37 cellular contexts compared by ENCODE assay signal in genomic region chr1:49544615-49545014, GRCh38.
"Had no signal": no experiment of that assay in that cellular context is flagged by ENCODE, and none has a peak within 500 bp of the region (broad histone marks: within the 10 kb centered on the region; RNA-seq: fewer than 3 reads in every experiment).

No MANE protein-coding gene starts in this region.

- H3K27ac ChIP-seq: adrenal gland, ascending aorta, body of pancreas, brain microvascular endothelial cell, breast epithelium, cardiac muscle cell had no signal

- H3K27me3 ChIP-seq: adrenal gland, ascending aorta, body of pancreas, brain microvascular endothelial cell, breast epithelium, cardiac muscle cell had no signal

- H3K36me3 ChIP-seq: adrenal gland, ascending aorta, brain microvascular endothelial cell, breast epithelium, cardiac muscle cell had no signal

- H3K27me3 Mint-ChIP-seq: activated naive CD4-positive, alpha-beta T cell treated with anti-CD3 and anti-CD28 coated beads, Interleukin-2, amount 10 ng/mL, durations not matched to agents 7 days and 5 days; activated naive CD4-positive, alpha-beta T cell treated with anti-CD3 and anti-CD28 coated beads, Interleukin-2, amount 50 U/mL, for 24 hours; activated naive CD8-positive, alpha-beta T cell; activated naive CD8-positive, alpha-beta T cell treated with anti-CD3 and anti-CD28 coated beads for 36 hours; activated naive CD8-positive, alpha-beta T cell treated with anti-CD3 and anti-CD28 coated beads, Interleukin-2, amount 10 ng/mL, durations not matched to agents 7 days and 5 days; activated naive CD8-positive, alpha-beta T cell treated with anti-CD3 and anti-CD28 coated beads, Interleukin-2, amount 50 U/mL, for 24 hours; activated T-cell treated with anti-CD3 and anti-CD28 coated beads, Interleukin-2, amount 50 U/mL, for 24 hours; central memory CD8-positive, alpha-beta T cell had no signal

- DNase-seq: activated effector memory CD4-positive, alpha-beta T cell treated with anti-CD3 and anti-CD28 coated beads, Interleukin-2, amount 50 U/mL, for 16 hours; activated effector memory CD4-positive, alpha-beta T cell treated with Interleukin-2 at 50 U/mL for 16 hours; activated gamma-delta T cell; activated naive CD4-positive, alpha-beta T cell; activated naive CD4-positive, alpha-beta T cell treated with anti-CD3 and anti-CD28 coated beads for 36 hours; activated naive CD4-positive, alpha-beta T cell treated with anti-CD3 and anti-CD28 coated beads, Interleukin-2, amount 10 ng/mL, durations not matched to agents 7 days and 5 days; activated naive CD4-positive, alpha-beta T cell treated with anti-CD3 and anti-CD28 coated beads, Interleukin-2, amount 50 U/mL, for 16 hours; activated naive CD4-positive, alpha-beta T cell treated with Interleukin-2 at 50 U/mL for 16 hours; activated naive CD8-positive, alpha-beta T cell treated with anti-CD3 and anti-CD28 coated beads for 36 hours; activated naive CD8-positive, alpha-beta T cell treated with anti-CD3 and anti-CD28 coated beads, Interleukin-2, amount 10 ng/mL, durations not matched to agents 7 days and 5 days; activated naive CD8-positive, alpha-beta T cell treated with anti-CD3 and anti-CD28 coated beads, Interleukin-2, amount 50 U/mL, for 24 hours; activated T-cell treated with anti-CD3 and anti-CD28 coated beads, Interleukin-2, amount 50 U/mL, for 1 hour; activated T-cell treated with anti-CD3 and anti-CD28 coated beads, Interleukin-2, amount 50 U/mL, for 24 hours; activated T-cell treated with anti-CD3 and anti-CD28 coated beads, Interleukin-2, amount 50 U/mL, for 4 hours; activated T-cell treated with anti-CD3 and anti-CD28 coated beads, Interleukin-2, amount 50 U/mL, for 48 hours; activated T-cell treated with anti-CD3 and anti-CD28 coated beads, Interleukin-2, amount 50 U/mL, for 72 hours; adrenal gland; amniotic stem cell; amygdala; anterior cingulate cortex; aorta; body of pancreas; brain microvascular endothelial cell; caudate nucleus; central memory CD4-positive, alpha-beta T cell; cerebellar nuclear complex had no signal

- H3K4me3 ChIP-seq: adrenal gland, ascending aorta, body of pancreas, breast epithelium, cardiac muscle cell had no signal

- H3K27ac Mint-ChIP-seq: activated naive CD4-positive, alpha-beta T cell treated with anti-CD3 and anti-CD28 coated beads for 36 hours; activated naive CD4-positive, alpha-beta T cell treated with anti-CD3 and anti-CD28 coated beads, Interleukin-2, amount 10 ng/mL, durations not matched to agents 7 days and 5 days; activated naive CD4-positive, alpha-beta T cell treated with anti-CD3 and anti-CD28 coated beads, Interleukin-2, amount 50 U/mL, for 24 hours; activated naive CD4-positive, alpha-beta T cell treated with anti-CD3 and anti-CD28 coated beads, Interleukin-2, amount 50 U/mL, for 72 hours; activated naive CD8-positive, alpha-beta T cell; activated naive CD8-positive, alpha-beta T cell treated with anti-CD3 and anti-CD28 coated beads for 36 hours; activated naive CD8-positive, alpha-beta T cell treated with anti-CD3 and anti-CD28 coated beads, Interleukin-2, amount 10 ng/mL, durations not matched to agents 7 days and 5 days; activated naive CD8-positive, alpha-beta T cell treated with anti-CD3 and anti-CD28 coated beads, Interleukin-2, amount 50 U/mL, for 24 hours; activated T-cell treated with anti-CD3 and anti-CD28 coated beads, Interleukin-2, amount 50 U/mL, for 24 hours; activated T-cell treated with anti-CD3 and anti-CD28 coated beads, Interleukin-2, amount 50 U/mL, for 72 hours; activated T-helper 1 cell treated with anti-CD3 and anti-CD28 coated beads, Interleukin-12 subunit alpha, Interleukin-12 subunit beta, Interleukin-2, Interleukin-4 antibody, amounts not matched to agents 30 ng/mL and 10 ng/mL and 1 ng/mL, durations not matched to agents 14 hours and 24 hours and 36 hours; activated T-helper 17 cell treated with anti-CD3 and anti-CD28 coated beads, Interleukin-2, amount 50 U/mL, for 72 hours; activated T-helper 2 cell treated with anti-CD3 and anti-CD28 coated beads, Interferon-gamma antibody, Interleukin-2, Interleukin-4, amounts not matched to agents 10 μg/mL and 5 μg/mL and 100 μg/mL, durations not matched to agents 14 hours and 24 hours and 36 hours; brain had no signal

- H3K9me3 Mint-ChIP-seq: activated naive CD4-positive, alpha-beta T cell treated with anti-CD3 and anti-CD28 coated beads, Interleukin-2, amount 50 U/mL, for 24 hours had no signal

- H3K4me1 Mint-ChIP-seq: activated naive CD4-positive, alpha-beta T cell treated with anti-CD3 and anti-CD28 coated beads, Interleukin-2, amount 10 ng/mL, durations not matched to agents 7 days and 5 days; activated naive CD4-positive, alpha-beta T cell treated with anti-CD3 and anti-CD28 coated beads, Interleukin-2, amount 50 U/mL, for 24 hours; activated naive CD8-positive, alpha-beta T cell treated with anti-CD3 and anti-CD28 coated beads for 36 hours; activated naive CD8-positive, alpha-beta T cell treated with anti-CD3 and anti-CD28 coated beads, Interleukin-2, amount 10 ng/mL, durations not matched to agents 7 days and 5 days; activated naive CD8-positive, alpha-beta T cell treated with anti-CD3 and anti-CD28 coated beads, Interleukin-2, amount 50 U/mL, for 24 hours; activated T-helper 17 cell treated with anti-CD3 and anti-CD28 coated beads, Interleukin-2, amount 50 U/mL, for 72 hours; brain; central memory CD8-positive, alpha-beta T cell had no signal

- H3K9me3 ChIP-seq: adrenal gland, body of pancreas had no signal

- H3K4me3 Mint-ChIP-seq: activated naive CD4-positive, alpha-beta T cell treated with anti-CD3 and anti-CD28 coated beads for 36 hours; activated naive CD4-positive, alpha-beta T cell treated with anti-CD3 and anti-CD28 coated beads, Interleukin-2, amount 10 ng/mL, durations not matched to agents 7 days and 5 days; activated naive CD4-positive, alpha-beta T cell treated with anti-CD3 and anti-CD28 coated beads, Interleukin-2, amount 50 U/mL, for 24 hours; activated naive CD8-positive, alpha-beta T cell; activated naive CD8-positive, alpha-beta T cell treated with anti-CD3 and anti-CD28 coated beads for 36 hours; activated naive CD8-positive, alpha-beta T cell treated with anti-CD3 and anti-CD28 coated beads, Interleukin-2, amount 10 ng/mL, durations not matched to agents 7 days and 5 days; activated naive CD8-positive, alpha-beta T cell treated with anti-CD3 and anti-CD28 coated beads, Interleukin-2, amount 50 U/mL, for 24 hours; activated T-cell treated with anti-CD3 and anti-CD28 coated beads, Interleukin-2, amount 50 U/mL, for 24 hours; activated T-cell treated with anti-CD3 and anti-CD28 coated beads, Interleukin-2, amount 50 U/mL, for 4 hours; activated T-cell treated with anti-CD3 and anti-CD28 coated beads, Interleukin-2, amount 50 U/mL, for 72 hours; activated T-helper 1 cell treated with anti-CD3 and anti-CD28 coated beads, Interleukin-12 subunit alpha, Interleukin-12 subunit beta, Interleukin-2, Interleukin-4 antibody, amounts not matched to agents 30 ng/mL and 10 ng/mL and 1 ng/mL, durations not matched to agents 14 hours and 24 hours and 36 hours; activated T-helper 17 cell treated with anti-CD3 and anti-CD28 coated beads, Interleukin-2, amount 50 U/mL, for 72 hours; brain; central memory CD8-positive, alpha-beta T cell had no signal

- ATAC-seq: activated naive CD4-positive, alpha-beta T cell treated with anti-CD3 and anti-CD28 coated beads, Interleukin-2, amount 50 U/mL, for 72 hours; activated naive CD8-positive, alpha-beta T cell treated with anti-CD3 and anti-CD28 coated beads, Interleukin-2, amount 50 U/mL, for 24 hours; activated T-cell treated with anti-CD3 and anti-CD28 coated beads, Interleukin-2, amount 50 U/mL, for 4 hours; activated T-cell treated with anti-CD3 and anti-CD28 coated beads, Interleukin-2, amount 50 U/mL, for 72 hours; activated T-helper 17 cell treated with anti-CD3 and anti-CD28 coated beads, Interleukin-2, amount 50 U/mL, for 72 hours; body of pancreas had no signal

- H3K4me1 ChIP-seq: adrenal gland, ascending aorta, body of pancreas, breast epithelium had no signal
